Comparison of ENCODE assay signal across 11 cellular contexts in the genomic region with DNA sequence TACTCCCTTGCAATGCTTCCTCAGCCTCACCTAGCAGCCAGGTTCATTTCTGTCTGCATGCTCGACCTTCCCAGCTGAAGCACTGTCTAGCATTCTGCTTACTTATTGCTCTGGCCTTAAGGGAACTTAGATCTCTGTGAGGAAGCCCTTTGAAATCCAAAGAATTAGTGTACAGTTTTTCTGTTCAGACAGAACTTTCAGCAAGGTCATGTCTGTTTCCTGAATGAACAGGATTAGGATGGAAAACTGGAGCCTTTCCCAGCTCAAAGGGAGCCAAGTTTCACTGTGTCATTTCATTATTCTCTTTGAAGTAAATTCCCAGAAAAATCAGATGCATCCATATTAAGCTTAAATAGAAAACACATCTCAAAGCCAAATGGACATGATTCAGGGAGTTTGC.
DNase-seq lines count a peak whose midpoint lies in the region; ATAC-seq, FAIRE-seq and TF ChIP-seq lines count a peak whose summit lies in the region.
"Had no signal": no experiment of that assay in that cellular context is flagged by ENCODE, and none has a peak within 500 bp of the region (broad histone marks: within the 10 kb centered on the region; RNA-seq: fewer than 3 reads in every experiment).

No MANE protein-coding gene starts in this region.

- H3K27me3 Mint-ChIP-seq in stimulated activated naive B cell treated with anti-CD40 and anti-IgM and Interleukin-4, amounts not matched to agents 10 μg/mL and 1 μg/mL and 100 μg/mL, for 72 hours, result no peaks in the 10 kb centered on the region
- H3K27me3 Mint-ChIP-seq: activated T-helper 17 cell treated with anti-CD3 and anti-CD28 coated beads, Interleukin-2, amount 50 U/mL, for 72 hours had no signal

- H3K4ac ChIP-seq in H1 (replicated peaks; ENCODE audit: insufficient read length, low read depth, low read length), result no peak overlapping the region

- TF ChIP-seq EP300 in H1 (IDR thresholded peaks at IDR 0.05; ENCODE audit: borderline replicate concordance in 1 of 2, low read depth in 2 of 2, low read length in 2 of 2), result no peak

- no peaks in the 10 kb centered on the region for H3K36me3 Mint-ChIP-seq in stimulated activated naive B cell treated with anti-CD40 and anti-IgM and Interleukin-4, amounts not matched to agents 10 μg/mL and 1 μg/mL and 100 μg/mL, for 72 hours

- H3K36me3 ChIP-seq in H1 (ENCODE audit: control insufficient read depth in 2 of 4, insufficient read depth in 4 of 4, low read length in 3 of 4), result no peaks in the 10 kb centered on the region
- no peaks in the 10 kb centered on the region for H3K36me3 ChIP-seq in left lung
- no peaks in the 10 kb centered on the region for H3K36me3 ChIP-seq in gastrocnemius medialis

- no peak overlapping the region for H2BK5ac ChIP-seq in H1 (ENCODE audit: low read depth, low read length)

- no peak overlapping the region for H2AK5ac ChIP-seq in H1 (ENCODE audit: low read depth, low read length)

- no peak overlapping the region for H3K23ac ChIP-seq in H1 (ENCODE audit: insufficient read length)

- no peak overlapping the region for H3K4me3 Mint-ChIP-seq in stimulated activated naive B cell treated with anti-CD40 and anti-IgM and Interleukin-4, amounts not matched to agents 10 μg/mL and 1 μg/mL and 100 μg/mL, for 72 hours
- H3K4me3 Mint-ChIP-seq: activated T-helper 17 cell treated with anti-CD3 and anti-CD28 coated beads, Interleukin-2, amount 50 U/mL, for 72 hours had no signal

- POLR2A ChIA-PET in H1 (lab: Charles Lee; ENCODE audit: partially characterized antibody), result interaction anchor here (1.0 kb wide), 1 partner anchor 8 kb away, joined by 3 read pairs; no protein-coding TSS in a partner anchor

- H3K4me2 ChIP-seq in H1 (ENCODE audit: insufficient read depth in 1 of 2, low read depth in 2 of 2, low read length in 2 of 2), result no peak overlapping the region

- H3K27me3 ChIP-seq in H1 (replicated peaks in 1 of 4; ENCODE audit: control insufficient read depth in 3 of 4, extremely low read depth in 1 of 4, insufficient read depth in 3 of 4, low read length in 3 of 4) (no peaks in the 10 kb centered on the region), left lung (no peaks in the 10 kb centered on the region), gastrocnemius medialis (no peaks in the 10 kb centered on the region)

- in situ Hi-C loops in gastrocnemius medialis (cut with MboI; ENCODE audit: low sequenced_read_pairs in 4 of 4), result no loop called here

- no peaks in the 10 kb centered on the region for H4K20me1 ChIP-seq in H1 (replicated peaks in 1 of 2; ENCODE audit: control insufficient read depth in 1 of 2, insufficient read depth in 2 of 2, low read length in 2 of 2)

- no peak overlapping the region for H3K56ac ChIP-seq in H1 (replicated peaks; ENCODE audit: insufficient read length, low read depth, low read length)

- no peak overlapping the region for H2BK12ac ChIP-seq in H1 (ENCODE audit: low read depth, low read length)

- H3K9me3 ChIP-seq in H1 (ENCODE audit: insufficient read depth in 2 of 2, low read depth in 1 of 2, low read length in 1 of 2), result peaks cover 0 to 3% of the 10 kb centered on the region in 2 experiments; a peak in 1 of 4 replicates
- H3K9me3 ChIP-seq in left lung, result no peaks in the 10 kb centered on the region
- no peaks in the 10 kb centered on the region for H3K9me3 ChIP-seq in gastrocnemius medialis

- no peaks in the 10 kb centered on the region for H3K79me2 ChIP-seq in H1 (ENCODE audit: control insufficient read depth in 1 of 2, insufficient read depth in 2 of 2, low read length in 2 of 2)

- DNase-seq in M059J (ENCODE audit: low read depth) (peak; percentile 35), H1 (ENCODE audit: low read depth in 1 of 2, low spot score in 2 of 2) (no peak), left lung (no peak), gastrocnemius medialis (no peak), SKM-1 (lab: John Stamatoyannopoulos, UW; ENCODE audit: unreplicated experiment) (no peak), AG08395 (ENCODE audit: low spot score) (no peak)
- DNase-seq in stimulated activated naive B cell treated with anti-CD40 and anti-IgM and Interleukin-4, amounts not matched to agents 10 μg/mL and 1 μg/mL and 100 μg/mL, for 72 hours, result no peak
- DNase-seq: NCI-H748 treated with DMSO at 0.1 percent for 48 hours had no signal

- TF ChIP-seq CTCF in H1 (IDR thresholded peaks at IDR 0.05; ENCODE audit: control extremely low read depth in 1 of 3, insufficient read depth in 1 of 3, low read depth in 1 of 3, low read length in 3 of 3), result no peak
- no peak for TF ChIP-seq CTCF in left lung (IDR thresholded peaks at IDR 0.05)
- no peak for TF ChIP-seq CTCF in gastrocnemius medialis (IDR thresholded peaks at IDR 0.05 in 4 of 5, conservative IDR thresholded peaks at IDR 0.05 in 1 of 5)

- no peak overlapping the region for H3K27ac Mint-ChIP-seq in stimulated activated naive B cell treated with anti-CD40 and anti-IgM and Interleukin-4, amounts not matched to agents 10 μg/mL and 1 μg/mL and 100 μg/mL, for 72 hours
- H3K27ac Mint-ChIP-seq: activated T-helper 17 cell treated with anti-CD3 and anti-CD28 coated beads, Interleukin-2, amount 50 U/mL, for 72 hours had no signal

- H3K9me3 Mint-ChIP-seq in stimulated activated naive B cell treated with anti-CD40 and anti-IgM and Interleukin-4, amounts not matched to agents 10 μg/mL and 1 μg/mL and 100 μg/mL, for 72 hours, result no peaks in the 10 kb centered on the region
- H3K9me3 Mint-ChIP-seq: activated T-helper 17 cell treated with anti-CD3 and anti-CD28 coated beads, Interleukin-2, amount 50 U/mL, for 72 hours had no signal

- no peak for TF ChIP-seq RAD21 in H1 (IDR thresholded peaks at IDR 0.05 in 1 of 2, conservative IDR thresholded peaks at IDR 0.05 in 1 of 2; ENCODE audit: low read depth in 2 of 2, low read length in 2 of 2)

- H3K23me2 ChIP-seq in H1 (ENCODE audit: low read depth, low read length), result no peaks in the 10 kb centered on the region

- CTCF ChIA-PET in H1 (lab: Charles Lee; ENCODE audit: partially characterized antibody), result no interaction called here

- H4K8ac ChIP-seq in H1 (ENCODE audit: extremely low read depth, insufficient read depth, low read length), result no peak overlapping the region

- intact Hi-C loops in left lung (cut with DNase I) (no loop called here), gastrocnemius medialis (cut with DNase I; ENCODE audit: low total_unique reads) (no loop called here)

- no peak overlapping the region for H3K14ac ChIP-seq in H1 (ENCODE audit: insufficient read length)

- 89% methylated on average over 1 of the region's 1 CpG; no CpG with 5 or more reads in 1 of the 2 experiments for WGBS in H1 (ENCODE audit: extremely low coverage in 1 of 2, insufficient coverage in 1 of 2, insufficient read length in 1 of 2, insufficient replicate concordance in 2 of 2, low coverage in 1 of 2, low lambda C conversion rate in 2 of 2, missing lambda C conversion rate in 1 of 2), 2 experiments

- no peak overlapping the region for H2BK120ac ChIP-seq in H1 (replicated peaks; ENCODE audit: low read depth, low read length)

- H3K4me1 Mint-ChIP-seq in stimulated activated naive B cell treated with anti-CD40 and anti-IgM and Interleukin-4, amounts not matched to agents 10 μg/mL and 1 μg/mL and 100 μg/mL, for 72 hours, result peaks cover 4 to 6% of the 10 kb centered on the region in 2 donors

- no peaks in the 10 kb centered on the region for H3K79me1 ChIP-seq in H1 (ENCODE audit: low read depth, low read length)

- no peak overlapping the region for H4K5ac ChIP-seq in H1 (ENCODE audit: insufficient read length, low read depth, low read length)

- no peak overlapping the region for H4K91ac ChIP-seq in H1 (replicated peaks; ENCODE audit: insufficient read length, low read length)

- no peak overlapping the region for H2BK20ac ChIP-seq in H1 (ENCODE audit: low read length)

- H3K27ac ChIP-seq in H1 (ENCODE audit: low read depth, low read length), result no peak overlapping the region
- peak overlapping the region; percentile 34 to 63 for H3K27ac ChIP-seq in left lung
- H3K27ac ChIP-seq in gastrocnemius medialis, result peak overlapping the region in 1 of 4 donors; percentile 6

- H3K9ac ChIP-seq in H1 (replicated peaks in 1 of 4; ENCODE audit: extremely low read depth in 1 of 4, low read depth in 3 of 4, low read length in 3 of 4), result no peak overlapping the region

- H3K4me3 ChIP-seq in H1 (ENCODE audit: extremely low read depth in 1 of 4, insufficient read depth in 2 of 4, low read depth in 3 of 4, low read length in 4 of 4) (no peak overlapping the region), left lung (no peak overlapping the region), gastrocnemius medialis (no peak overlapping the region)
- H3K4me3 ChIP-seq: coronary artery had no signal

- peak; percentile 59 for ATAC-seq in left lung
- peak; percentile 30 to 37 for ATAC-seq in gastrocnemius medialis
- ATAC-seq in HG03135 (IDR thresholded peaks at IDR 0.05; ENCODE audit: unreplicated experiment), result no peak
- ATAC-seq in stimulated activated naive B cell treated with anti-CD40 and anti-IgM and Interleukin-4, amounts not matched to agents 10 μg/mL and 1 μg/mL and 100 μg/mL, for 72 hours (replicated peaks), result no peak
- ATAC-seq: activated T-helper 17 cell treated with anti-CD3 and anti-CD28 coated beads, Interleukin-2, amount 50 U/mL, for 72 hours had no signal

- no peak for FAIRE-seq in H1 (lab: Jason Lieb, UNC)

- H2AFZ ChIP-seq in H1 (ENCODE audit: low read length), result 0 out of 2 replicates have a peak overlapping the region, but pooled peaks have one; percentile 10

- TF ChIP-seq POLR2A in H1 (IDR thresholded peaks at IDR 0.05; ENCODE audit: control extremely low read depth in 1 of 2, low read depth in 2 of 2, low read length in 2 of 2) (no peak), gastrocnemius medialis (IDR thresholded peaks at IDR 0.05) (no peak)

- H3K18ac ChIP-seq in H1 (ENCODE audit: extremely low read depth, low read length), result no peak overlapping the region

- no peak overlapping the region for H2BK15ac ChIP-seq in H1 (ENCODE audit: low read length)

- H3K4me1 ChIP-seq in H1 (replicated peaks in 1 of 4; ENCODE audit: control insufficient read depth in 3 of 4, insufficient read depth in 4 of 4, low read length in 3 of 4) (no peaks in the 10 kb centered on the region), left lung (peaks cover 10 to 11% of the 10 kb centered on the region in 2 donors), gastrocnemius medialis (peaks cover 12 to 22% of the 10 kb centered on the region in 2 donors)

TF ChIP-seq in H1, 55 proteins besides CTCF, POLR2A, EP300 and RAD21 (continues in another document):
- TF ChIP-seq ASH2L (IDR thresholded peaks at IDR 0.05; ENCODE audit: low read length) (no peak), GTF2F1 (IDR thresholded peaks at IDR 0.05; ENCODE audit: borderline replicate concordance, low read depth, low read length) (no peak), BCL11A (IDR thresholded peaks at IDR 0.05; ENCODE audit: low read depth in 2 of 2, low read length in 2 of 2) (no peak), ZNF274 (IDR thresholded peaks at IDR 0.05; ENCODE audit: borderline replicate concordance, extremely low read depth, low read length) (no peak), SUZ12 (IDR thresholded peaks at IDR 0.05; ENCODE audit: low read length) (no peak)

Comparison
In these comparisons a context has a peak if more than half of its experiments do, and no peak if none do; other contexts are left out.
1. ATAC-seq: peak in left lung (single experiment) and gastrocnemius medialis (2 of 2); none in HG03135 (single experiment) and stimulated activated naive B cell treated with anti-CD40 and anti-IgM and Interleukin-4, amounts not matched to agents 10 μg/mL and 1 μg/mL and 100 μg/mL, for 72 hours (0 of 2).